Comparison of ENCODE assay signal across 1 cellular context in genomic region chr11:134164490-134165370, GRCh38.
TF ChIP-seq lines count a peak whose summit lies in the region.

No MANE protein-coding gene starts in this region.

TF ChIP-seq in GM23338, 12 proteins besides CTCF, POLR2A, EP300 and RAD21:
- TF ChIP-seq, protein P1, sequence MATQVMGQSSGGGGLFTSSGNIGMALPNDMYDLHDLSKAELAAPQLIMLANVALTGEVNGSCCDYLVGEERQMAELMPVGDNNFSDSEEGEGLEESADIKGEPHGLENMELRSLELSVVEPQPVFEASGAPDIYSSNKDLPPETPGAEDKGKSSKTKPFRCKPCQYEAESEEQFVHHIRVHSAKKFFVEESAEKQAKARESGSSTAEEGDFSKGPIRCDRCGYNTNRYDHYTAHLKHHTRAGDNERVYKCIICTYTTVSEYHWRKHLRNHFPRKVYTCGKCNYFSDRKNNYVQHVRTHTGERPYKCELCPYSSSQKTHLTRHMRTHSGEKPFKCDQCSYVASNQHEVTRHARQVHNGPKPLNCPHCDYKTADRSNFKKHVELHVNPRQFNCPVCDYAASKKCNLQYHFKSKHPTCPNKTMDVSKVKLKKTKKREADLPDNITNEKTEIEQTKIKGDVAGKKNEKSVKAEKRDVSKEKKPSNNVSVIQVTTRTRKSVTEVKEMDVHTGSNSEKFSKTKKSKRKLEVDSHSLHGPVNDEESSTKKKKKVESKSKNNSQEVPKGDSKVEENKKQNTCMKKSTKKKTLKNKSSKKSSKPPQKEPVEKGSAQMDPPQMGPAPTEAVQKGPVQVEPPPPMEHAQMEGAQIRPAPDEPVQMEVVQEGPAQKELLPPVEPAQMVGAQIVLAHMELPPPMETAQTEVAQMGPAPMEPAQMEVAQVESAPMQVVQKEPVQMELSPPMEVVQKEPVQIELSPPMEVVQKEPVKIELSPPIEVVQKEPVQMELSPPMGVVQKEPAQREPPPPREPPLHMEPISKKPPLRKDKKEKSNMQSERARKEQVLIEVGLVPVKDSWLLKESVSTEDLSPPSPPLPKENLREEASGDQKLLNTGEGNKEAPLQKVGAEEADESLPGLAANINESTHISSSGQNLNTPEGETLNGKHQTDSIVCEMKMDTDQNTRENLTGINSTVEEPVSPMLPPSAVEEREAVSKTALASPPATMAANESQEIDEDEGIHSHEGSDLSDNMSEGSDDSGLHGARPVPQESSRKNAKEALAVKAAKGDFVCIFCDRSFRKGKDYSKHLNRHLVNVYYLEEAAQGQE (IDR thresholded peaks at IDR 0.05; ENCODE audit: unreplicated experiment), result no peak
- TF ChIP-seq CREB1 (CRISPR knock-in tag; IDR thresholded peaks at IDR 0.05; ENCODE audit: low read depth), result 0 out of 2 replicates have a peak, but pooled peaks have one; percentile 18
- no peak for TF ChIP-seq JUNB (IDR thresholded peaks at IDR 0.05; ENCODE audit: unreplicated experiment)
- TF ChIP-seq EZH2phosphoT487 (IDR thresholded peaks at IDR 0.05; ENCODE audit: unreplicated experiment), result no peak
- TF ChIP-seq ZNF331 (CRISPR knock-in tag; IDR thresholded peaks at IDR 0.05; ENCODE audit: low read depth), result peak; percentile 28; the same call in 1 of the 2 replicates
- no peak for TF ChIP-seq NANOG (IDR thresholded peaks at IDR 0.05; ENCODE audit: borderline replicate concordance)
- TF ChIP-seq EZH2 (IDR thresholded peaks at IDR 0.05; ENCODE audit: low read depth, unreplicated experiment), result no peak
- peak; percentile 79; the same call in 1 of the 2 replicates for TF ChIP-seq ZNF114 (CRISPR knock-in tag; IDR thresholded peaks at IDR 0.05)
- TF ChIP-seq POLR2AphosphoS5 (IDR thresholded peaks at IDR 0.05; ENCODE audit: low read depth), result no peak
